36 cellular contexts compared by ENCODE assay signal in the genomic region with DNA sequence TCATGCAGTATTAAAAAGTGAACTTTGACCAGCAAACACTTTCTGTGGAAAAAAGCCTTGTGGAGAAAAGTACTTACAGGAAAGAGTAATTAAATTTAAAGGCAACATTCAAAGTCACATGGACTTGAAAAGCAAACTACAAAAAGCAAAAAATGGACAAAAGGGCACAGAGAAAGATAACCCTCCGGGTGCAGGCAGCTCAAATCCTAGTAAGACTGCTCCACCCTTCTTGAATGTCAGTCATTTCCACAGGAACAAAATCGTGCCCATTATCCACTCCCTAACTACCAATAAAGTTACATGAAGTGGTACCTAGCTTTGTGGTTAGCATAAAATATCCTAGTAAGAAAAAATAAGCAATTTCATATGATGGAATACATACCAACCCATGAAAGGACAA.
"Had no signal": no experiment of that assay in that cellular context is flagged by ENCODE, and none has a peak within 500 bp of the region (broad histone marks: within the 10 kb centered on the region; RNA-seq: fewer than 3 reads in every experiment).

No MANE protein-coding gene starts in this region.

- H3K4me1 ChIP-seq: adrenal gland, breast epithelium had no signal

- FAIRE-seq: frontal cortex had no signal

- H3K27me3 Mint-ChIP-seq: activated naive CD4-positive, alpha-beta T cell treated with anti-CD3 and anti-CD28 coated beads, Interleukin-2, amount 50 U/mL, for 24 hours; activated naive CD8-positive, alpha-beta T cell treated with anti-CD3 and anti-CD28 coated beads for 36 hours; activated naive CD8-positive, alpha-beta T cell treated with anti-CD3 and anti-CD28 coated beads, Interleukin-2, amount 50 U/mL, for 24 hours; dendritic cell treated with granulocyte-macrophage colony-stimulating factor and Interleukin-4, amounts not matched to agents 40 ng/mL and 50 ng/mL, for 4 days had no signal

- H3K27me3 ChIP-seq: adrenal gland, body of pancreas, breast epithelium, cardiac muscle cell, colonic mucosa, dorsolateral prefrontal cortex, heart right ventricle had no signal

- ATAC-seq: activated CD4-positive, alpha-beta T cell treated with anti-CD3 and anti-CD28 coated beads for 36 hours; activated CD8-positive, alpha-beta memory T cell treated with anti-CD3 and anti-CD28 coated beads, Interleukin-2, amount 10 ng/mL, durations not matched to agents 7 days and 5 days; activated CD8-positive, alpha-beta T cell treated with anti-CD3 and anti-CD28 coated beads, Interleukin-2, amount 10 ng/mL, durations not matched to agents 7 days and 5 days; activated naive CD8-positive, alpha-beta T cell treated with anti-CD3 and anti-CD28 coated beads, Interleukin-2, amount 50 U/mL, for 24 hours; body of pancreas; esophagus mucosa; heart right ventricle had no signal

- H3K4me3 ChIP-seq: adrenal gland, body of pancreas, breast epithelium, cardiac muscle cell, colonic mucosa, dorsolateral prefrontal cortex, heart right ventricle had no signal

- H3K36me3 Mint-ChIP-seq: activated CD4-positive, alpha-beta memory T cell treated with anti-CD3 and anti-CD28 coated beads for 36 hours; activated naive CD4-positive, alpha-beta T cell treated with anti-CD3 and anti-CD28 coated beads, Interleukin-2, amount 50 U/mL, for 24 hours; activated naive CD8-positive, alpha-beta T cell treated with anti-CD3 and anti-CD28 coated beads for 36 hours had no signal

- H3K9me3 Mint-ChIP-seq: activated CD4-positive, alpha-beta memory T cell treated with anti-CD3 and anti-CD28 coated beads for 36 hours; activated CD4-positive, alpha-beta T cell treated with anti-CD3 and anti-CD28 coated beads, Interleukin-2, amount 10 ng/mL, durations not matched to agents 24 days and 14 days; activated naive CD4-positive, alpha-beta T cell treated with anti-CD3 and anti-CD28 coated beads for 36 hours; activated naive CD4-positive, alpha-beta T cell treated with anti-CD3 and anti-CD28 coated beads, Interleukin-2, amount 50 U/mL, for 24 hours; activated naive CD8-positive, alpha-beta T cell treated with anti-CD3 and anti-CD28 coated beads for 36 hours; activated naive CD8-positive, alpha-beta T cell treated with anti-CD3 and anti-CD28 coated beads, Interleukin-2, amount 50 U/mL, for 24 hours; activated T-helper 1 cell treated with anti-CD3 and anti-CD28 coated beads, Interleukin-12 subunit alpha, Interleukin-12 subunit beta, Interleukin-2, Interleukin-4 antibody, amounts not matched to agents 30 ng/mL and 10 ng/mL and 1 ng/mL, durations not matched to agents 14 hours and 24 hours and 36 hours; dendritic cell treated with granulocyte-macrophage colony-stimulating factor and Interleukin-4, amounts not matched to agents 40 ng/mL and 50 ng/mL, for 4 days; endodermal cell had no signal

- H3K4me3 Mint-ChIP-seq: activated CD4-positive, alpha-beta memory T cell treated with anti-CD3 and anti-CD28 coated beads for 36 hours; activated CD4-positive, alpha-beta T cell treated with anti-CD3 and anti-CD28 coated beads for 36 hours; activated CD4-positive, alpha-beta T cell treated with anti-CD3 and anti-CD28 coated beads, Interleukin-2, amount 10 ng/mL, durations not matched to agents 24 days and 14 days; activated CD8-positive, alpha-beta memory T cell treated with anti-CD3 and anti-CD28 coated beads, Interleukin-2, amount 10 ng/mL, durations not matched to agents 7 days and 5 days; activated CD8-positive, alpha-beta T cell treated with anti-CD3 and anti-CD28 coated beads, Interleukin-2, amount 10 ng/mL, durations not matched to agents 7 days and 5 days; activated naive CD4-positive, alpha-beta T cell treated with anti-CD3 and anti-CD28 coated beads for 36 hours; activated naive CD4-positive, alpha-beta T cell treated with anti-CD3 and anti-CD28 coated beads, Interleukin-2, amount 50 U/mL, for 24 hours; activated naive CD8-positive, alpha-beta T cell treated with anti-CD3 and anti-CD28 coated beads for 36 hours; activated naive CD8-positive, alpha-beta T cell treated with anti-CD3 and anti-CD28 coated beads, Interleukin-2, amount 50 U/mL, for 24 hours; activated T-helper 1 cell treated with anti-CD3 and anti-CD28 coated beads, Interleukin-12 subunit alpha, Interleukin-12 subunit beta, Interleukin-2, Interleukin-4 antibody, amounts not matched to agents 30 ng/mL and 10 ng/mL and 1 ng/mL, durations not matched to agents 14 hours and 24 hours and 36 hours; dendritic cell treated with granulocyte-macrophage colony-stimulating factor and Interleukin-4, amounts not matched to agents 40 ng/mL and 50 ng/mL, for 4 days; endodermal cell had no signal

- H3K27ac ChIP-seq: adrenal gland, body of pancreas, breast epithelium, cardiac muscle cell, colonic mucosa, dorsolateral prefrontal cortex, heart right ventricle had no signal

- DNase-seq: activated CD4-positive, alpha-beta memory T cell treated with anti-CD3 and anti-CD28 coated beads for 36 hours; activated CD4-positive, alpha-beta T cell treated with anti-CD3 and anti-CD28 coated beads for 36 hours; activated CD4-positive, alpha-beta T cell treated with anti-CD3 and anti-CD28 coated beads, Interleukin-2, amount 10 ng/mL, durations not matched to agents 24 days and 14 days; activated CD4-positive, CD25-positive, alpha-beta regulatory T cell; activated CD4-positive, CD25-positive, alpha-beta regulatory T cell treated with anti-CD3 and anti-CD28 coated beads, Interleukin-2, amount 50 U/mL, for 72 hours; activated CD8-positive, alpha-beta memory T cell treated with anti-CD3 and anti-CD28 coated beads, Interleukin-2, amount 10 ng/mL, durations not matched to agents 7 days and 5 days; activated CD8-positive, alpha-beta memory T cell treated with anti-CD3 and anti-CD28 coated beads, Interleukin-2, amount 50 U/mL, for 4 hours; activated CD8-positive, alpha-beta T cell treated with anti-CD3 and anti-CD28 coated beads, Interleukin-2, amount 10 ng/mL, durations not matched to agents 7 days and 5 days; activated effector memory CD4-positive, alpha-beta T cell treated with anti-CD3 and anti-CD28 coated beads, Interleukin-2, amount 50 U/mL, for 16 hours; activated naive CD4-positive, alpha-beta T cell treated with anti-CD3 and anti-CD28 coated beads for 36 hours; activated naive CD8-positive, alpha-beta T cell treated with anti-CD3 and anti-CD28 coated beads for 36 hours; activated naive CD8-positive, alpha-beta T cell treated with anti-CD3 and anti-CD28 coated beads, Interleukin-2, amount 50 U/mL, for 24 hours; activated T-cell treated with anti-CD3 and anti-CD28 coated beads, Interleukin-2, amount 50 U/mL, for 1 hour; activated T-cell treated with anti-CD3 and anti-CD28 coated beads, Interleukin-2, amount 50 U/mL, for 48 hours; adrenal gland; amygdala; aorta; body of pancreas; central memory CD4-positive, alpha-beta T cell; cerebellar nuclear complex; colonic mucosa; dorsolateral prefrontal cortex; effector memory CD4-positive, alpha-beta T cell; endodermal cell; foreskin fibroblast; glutamatergic neuron; heart right ventricle; T-helper 2 cell had no signal

- H3K9me3 ChIP-seq: adrenal gland, body of pancreas, breast epithelium, colonic mucosa, heart right ventricle had no signal

- H3K27ac Mint-ChIP-seq: activated CD4-positive, alpha-beta memory T cell treated with anti-CD3 and anti-CD28 coated beads for 36 hours; activated CD4-positive, alpha-beta T cell treated with anti-CD3 and anti-CD28 coated beads for 36 hours; activated CD4-positive, alpha-beta T cell treated with anti-CD3 and anti-CD28 coated beads, Interleukin-2, amount 10 ng/mL, durations not matched to agents 24 days and 14 days; activated CD8-positive, alpha-beta memory T cell treated with anti-CD3 and anti-CD28 coated beads, Interleukin-2, amount 10 ng/mL, durations not matched to agents 7 days and 5 days; activated CD8-positive, alpha-beta T cell treated with anti-CD3 and anti-CD28 coated beads, Interleukin-2, amount 10 ng/mL, durations not matched to agents 7 days and 5 days; activated naive CD4-positive, alpha-beta T cell treated with anti-CD3 and anti-CD28 coated beads for 36 hours; activated naive CD4-positive, alpha-beta T cell treated with anti-CD3 and anti-CD28 coated beads, Interleukin-2, amount 50 U/mL, for 24 hours; activated naive CD8-positive, alpha-beta T cell treated with anti-CD3 and anti-CD28 coated beads for 36 hours; activated naive CD8-positive, alpha-beta T cell treated with anti-CD3 and anti-CD28 coated beads, Interleukin-2, amount 50 U/mL, for 24 hours; activated T-helper 1 cell treated with anti-CD3 and anti-CD28 coated beads, Interleukin-12 subunit alpha, Interleukin-12 subunit beta, Interleukin-2, Interleukin-4 antibody, amounts not matched to agents 30 ng/mL and 10 ng/mL and 1 ng/mL, durations not matched to agents 14 hours and 24 hours and 36 hours; activated T-helper 2 cell treated with anti-CD3 and anti-CD28 coated beads, Interferon-gamma antibody, Interleukin-2, Interleukin-4, amounts not matched to agents 10 μg/mL and 5 μg/mL and 100 μg/mL, durations not matched to agents 14 hours and 24 hours and 36 hours; dendritic cell treated with granulocyte-macrophage colony-stimulating factor and Interleukin-4, amounts not matched to agents 40 ng/mL and 50 ng/mL, for 4 days; endodermal cell had no signal

- H3K36me3 ChIP-seq: adrenal gland, breast epithelium, cardiac muscle cell, colonic mucosa, heart right ventricle had no signal
